26 cellular contexts compared by ENCODE assay signal in the genomic region with DNA sequence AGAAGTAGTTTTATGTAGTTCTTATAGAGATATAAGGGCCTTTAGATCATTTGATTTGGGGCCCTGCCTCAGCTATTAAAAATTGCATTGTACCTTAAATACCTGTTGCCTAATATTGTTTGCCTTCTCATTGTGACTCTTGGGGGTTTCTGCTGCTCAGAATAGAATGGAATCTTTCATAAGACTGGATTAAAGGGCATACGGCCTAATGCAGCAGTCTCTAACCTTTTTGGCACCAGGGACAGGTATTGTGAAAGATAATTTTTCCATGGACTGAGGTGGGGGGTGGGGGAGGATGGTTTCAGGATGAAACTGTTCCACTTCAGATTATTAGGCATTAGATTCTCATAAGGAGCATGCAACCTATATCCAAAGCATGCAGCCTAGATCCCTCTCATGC.
"Had no signal": no experiment of that assay in that cellular context is flagged by ENCODE, and none has a peak within 500 bp of the region (broad histone marks: within the 10 kb centered on the region; RNA-seq: fewer than 3 reads in every experiment).

No MANE protein-coding gene starts in this region.

- H3K4me3 Mint-ChIP-seq: activated CD8-positive, alpha-beta T cell treated with anti-CD3 and anti-CD28 coated beads, Interleukin-2, amount 10 ng/mL, durations not matched to agents 7 days and 5 days; activated naive CD8-positive, alpha-beta T cell treated with anti-CD3 and anti-CD28 coated beads, Interleukin-2, amount 50 U/mL, for 24 hours; activated T-cell treated with anti-CD3 and anti-CD28 coated beads, Interleukin-2, amount 50 U/mL, for 24 hours; activated T-helper 1 cell treated with anti-CD3 and anti-CD28 coated beads, Interleukin-12 subunit alpha, Interleukin-12 subunit beta, Interleukin-2, Interleukin-4 antibody, amounts not matched to agents 30 ng/mL and 10 ng/mL and 1 ng/mL, durations not matched to agents 14 hours and 24 hours and 36 hours; T-helper 17 cell; WTC11 had no signal

- FAIRE-seq: astrocyte had no signal

- DNase-seq: activated CD4-positive, alpha-beta T cell treated with anti-CD3 and anti-CD28 coated beads for 48 hours; activated CD4-positive, alpha-beta T cell treated with anti-CD3 and anti-CD28 coated beads, Interleukin-2, amount 50 U/mL, for 4 hours; activated CD4-positive, CD25-positive, alpha-beta regulatory T cell treated with anti-CD3 and anti-CD28 coated beads, Interleukin-2, amount 50 U/mL, for 72 hours; activated CD8-positive, alpha-beta memory T cell treated with anti-CD3 and anti-CD28 coated beads, Interleukin-2, amount 50 U/mL, for 48 hours; activated CD8-positive, alpha-beta T cell treated with anti-CD3 and anti-CD28 coated beads, Interleukin-2, amount 10 ng/mL, durations not matched to agents 7 days and 5 days; activated effector memory CD4-positive, alpha-beta T cell treated with Interleukin-2 at 50 U/mL for 16 hours; activated naive CD4-positive, alpha-beta T cell; activated naive CD8-positive, alpha-beta T cell treated with anti-CD3 and anti-CD28 coated beads, Interleukin-2, amount 50 U/mL, for 24 hours; activated T-cell treated with anti-CD3 and anti-CD28 coated beads, Interleukin-2, amount 50 U/mL, for 24 hours; amniotic stem cell; brain microvascular endothelial cell; NCI-H1048; NCI-H146; NCI-H187 treated with DMSO at 0.1 percent for 48 hours; NCI-H2081 treated with DMSO at 0.1 percent for 48 hours; NCI-H446; NCI-H524; Peyer's patch; SHP77 treated with DMSO at 0.1 percent for 48 hours; T-helper 17 cell; T-helper 9 cell had no signal

- H3K4me3 ChIP-seq: Peyer's patch had no signal

- H3K27ac Mint-ChIP-seq: activated CD8-positive, alpha-beta T cell treated with anti-CD3 and anti-CD28 coated beads, Interleukin-2, amount 10 ng/mL, durations not matched to agents 7 days and 5 days; activated naive CD4-positive, alpha-beta T cell treated with anti-CD3 and anti-CD28 coated beads, Interleukin-2, amount 50 U/mL, for 72 hours; activated naive CD8-positive, alpha-beta T cell treated with anti-CD3 and anti-CD28 coated beads, Interleukin-2, amount 50 U/mL, for 24 hours; activated T-cell treated with anti-CD3 and anti-CD28 coated beads, Interleukin-2, amount 50 U/mL, for 24 hours; activated T-helper 1 cell treated with anti-CD3 and anti-CD28 coated beads, Interleukin-12 subunit alpha, Interleukin-12 subunit beta, Interleukin-2, Interleukin-4 antibody, amounts not matched to agents 30 ng/mL and 10 ng/mL and 1 ng/mL, durations not matched to agents 14 hours and 24 hours and 36 hours; T-helper 17 cell; WTC11 had no signal

- H3K27me3 ChIP-seq: brain microvascular endothelial cell, Peyer's patch had no signal

- H3K27ac ChIP-seq: brain microvascular endothelial cell, Peyer's patch, RWPE1 had no signal

- H3K27me3 Mint-ChIP-seq: activated naive CD8-positive, alpha-beta T cell treated with anti-CD3 and anti-CD28 coated beads, Interleukin-2, amount 50 U/mL, for 24 hours; T-helper 17 cell had no signal

- H3K4me1 ChIP-seq: Peyer's patch had no signal

- H3K9me3 ChIP-seq: Peyer's patch had no signal

- H3K9me3 Mint-ChIP-seq: activated naive CD4-positive, alpha-beta T cell treated with anti-CD3 and anti-CD28 coated beads, Interleukin-2, amount 50 U/mL, for 72 hours; activated naive CD8-positive, alpha-beta T cell treated with anti-CD3 and anti-CD28 coated beads, Interleukin-2, amount 50 U/mL, for 24 hours; activated T-cell treated with anti-CD3 and anti-CD28 coated beads, Interleukin-2, amount 50 U/mL, for 24 hours; activated T-helper 1 cell treated with anti-CD3 and anti-CD28 coated beads, Interleukin-12 subunit alpha, Interleukin-12 subunit beta, Interleukin-2, Interleukin-4 antibody, amounts not matched to agents 30 ng/mL and 10 ng/mL and 1 ng/mL, durations not matched to agents 14 hours and 24 hours and 36 hours; WTC11 had no signal

- H3K36me3 ChIP-seq: brain microvascular endothelial cell, Peyer's patch had no signal

- ATAC-seq: activated CD8-positive, alpha-beta T cell treated with anti-CD3 and anti-CD28 coated beads, Interleukin-2, amount 10 ng/mL, durations not matched to agents 7 days and 5 days; activated naive CD4-positive, alpha-beta T cell treated with anti-CD3 and anti-CD28 coated beads, Interleukin-2, amount 50 U/mL, for 72 hours; activated naive CD8-positive, alpha-beta T cell treated with anti-CD3 and anti-CD28 coated beads, Interleukin-2, amount 50 U/mL, for 24 hours; T-helper 17 cell; WTC11 had no signal
